Comparison of ENCODE assay signal across 20 cellular contexts in the genomic region with DNA sequence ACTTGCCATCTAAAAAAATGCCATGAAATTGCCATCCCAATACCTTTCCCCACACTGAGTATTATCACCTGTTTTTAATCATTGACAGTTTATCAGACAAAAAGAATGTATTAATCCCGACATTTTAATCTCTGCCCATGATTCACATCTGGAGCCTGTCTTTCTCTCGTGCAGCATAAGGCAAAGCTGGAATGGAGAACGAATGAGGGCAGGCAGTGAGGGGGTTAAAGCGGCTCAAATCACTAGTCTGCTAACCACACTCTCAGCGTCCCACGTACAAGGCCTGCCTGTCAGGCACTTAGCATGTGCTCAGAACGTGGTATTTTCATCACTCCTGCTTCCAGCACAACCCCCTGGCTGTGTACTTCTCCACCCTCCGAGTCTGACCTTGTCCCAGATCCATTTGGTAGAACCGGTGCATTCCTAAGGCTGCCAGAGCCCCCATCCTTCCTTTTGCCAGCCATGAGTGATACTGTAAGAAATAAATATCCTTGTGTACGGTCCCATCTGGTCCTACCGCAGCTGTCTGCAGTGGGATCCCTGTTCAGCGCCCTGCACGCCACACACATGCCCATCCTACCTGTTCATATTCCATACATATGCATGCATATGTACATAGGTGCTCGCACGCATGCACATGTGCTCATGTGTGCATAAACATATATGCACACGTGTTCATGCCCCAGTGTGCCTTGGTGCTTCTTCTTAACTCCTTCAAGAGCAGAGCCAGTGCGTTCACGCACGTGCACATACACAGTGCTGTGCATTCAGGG. TPM values are rescaled to one million over a fixed set of nuclear protein-coding genes. Genes with fewer than 3 reads are reported as not detected.
DNase-seq lines count a peak whose midpoint lies in the region; ATAC-seq, FAIRE-seq and TF ChIP-seq lines count a peak whose summit lies in the region.
"Had no signal": no experiment of that assay in that cellular context is flagged by ENCODE, and none has a peak within 500 bp of the region (broad histone marks: within the 10 kb centered on the region; RNA-seq: fewer than 3 reads in every experiment).

No MANE protein-coding gene starts in this region.

- no peak for DNase-seq in HepG2 (ENCODE audit: low spot score)
- DNase-seq in right lobe of liver: no peak
- peak; percentile 81 for DNase-seq in kidney tubule cell (ENCODE audit: low spot score)
- DNase-seq in posterior vena cava (ENCODE audit: low spot score): peak; percentile 60
- DNase-seq in AML-193 (lab: John Stamatoyannopoulos, UW): no peak
- DNase-seq in G401 (ENCODE audit: low spot score): no peak
- no peak for DNase-seq in NCI-H146 (lab: John Stamatoyannopoulos, UW)
- no peak for DNase-seq in T-helper 9 cell
- DNase-seq: activated CD4-positive, alpha-beta T cell treated with anti-CD3 and anti-CD28 coated beads, Interleukin-2, amount 50 U/mL, for 48 hours; activated naive CD8-positive, alpha-beta T cell treated with anti-CD3 and anti-CD28 coated beads for 36 hours; activated T-cell treated with anti-CD3 and anti-CD28 coated beads, Interleukin-2, amount 50 U/mL, for 4 hours; effector memory CD8-positive, alpha-beta T cell; Karpas-422; left cardiac atrium; NCI-H1105 treated with DMSO at 0.1 percent for 48 hours; NCI-H748 treated with DMSO at 0.1 percent for 48 hours; spleen had no signal

- no peak overlapping the region for H3K4me2 ChIP-seq in HepG2 (ENCODE audit: low read depth, low read length)

- in situ Hi-C loops in HepG2 (cut with HindIII; ENCODE audit: extremely low pct_ligation_motif_present, low pct_unique_long_range_greater_than_20kb): no loop called here
- in situ Hi-C loops in G401 (cut with HindIII; ENCODE audit: low sequenced_read_pairs): no loop called here

- CTCF ChIA-PET in HepG2 (lab: Yijun Ruan, JAX; ENCODE audit: low intra/inter-chr PET ratio, low total read pairs): no interaction called here

- intact Hi-C loops in HepG2 (cut with micrococcal nuclease; ENCODE audit: unreplicated experiment): no loop called here
- intact Hi-C loops in right lobe of liver (cut with DNase I): no loop called here
- intact Hi-C loops in posterior vena cava (cut with DNase I): no loop called here

- H3K27ac ChIP-seq in HepG2 (ENCODE audit: extremely low read length, insufficient read depth, low read length) (no peak overlapping the region), right lobe of liver (peak overlapping the region in 1 of 3 donors; percentile 17)

- H2AFZ ChIP-seq in HepG2 (ENCODE audit: low read length): no peak overlapping the region

- H3K4me1 ChIP-seq in HepG2 (ENCODE audit: insufficient read depth, low read length) (peaks cover 8% of the 10 kb centered on the region), right lobe of liver (no peaks in the 10 kb centered on the region)
- H3K4me1 ChIP-seq: HAP-1 had no signal

- ATAC-seq in HepG2 (no peak), right lobe of liver (no peak)
- ATAC-seq: activated T-cell treated with anti-CD3 and anti-CD28 coated beads, Interleukin-2, amount 50 U/mL, for 4 hours; effector memory CD8-positive, alpha-beta T cell had no signal

- no peak for TF ChIP-seq RAD21 in HepG2 (CRISPR knock-in tag; IDR thresholded peaks at IDR 0.05)

- H3K79me2 ChIP-seq in HepG2 (ENCODE audit: insufficient read depth, low read length): peaks cover 13% of the 10 kb centered on the region

- BruUV-seq in HepG2 (replicated peaks; lab: Mats Ljungman, UMichigan): no TSS peak

- TF ChIP-seq EP300 in HepG2 (IDR thresholded peaks at IDR 0.05; ENCODE audit: low read depth in 2 of 2, low read length in 2 of 2) (no peak), HepG2 (CRISPR knock-in tag; IDR thresholded peaks at IDR 0.05; ENCODE audit: borderline replicate concordance) (no peak)

- no peak overlapping the region for H3K4me3 ChIP-seq in HepG2 (replicated peaks in 1 of 3; ENCODE audit: insufficient read depth in 1 of 3, low read depth in 2 of 3, low read length in 3 of 3)
- H3K4me3 ChIP-seq in right lobe of liver: no peak overlapping the region
- H3K4me3 ChIP-seq: HAP-1, spleen, tibial nerve had no signal

- H4K20me1 ChIP-seq in HepG2 (ENCODE audit: insufficient read depth, low read length): peaks cover 6% of the 10 kb centered on the region; the same call in 1 of the 2 replicates

- no peak for FAIRE-seq in HepG2 (lab: Jason Lieb, UNC)
- FAIRE-seq: GM18507 had no signal

- TF ChIP-seq POLR2A in HepG2 (IDR thresholded peaks at IDR 0.05; ENCODE audit: insufficient read depth in 1 of 2, low read depth in 2 of 2, low read length in 2 of 2): no peak
- no peak for TF ChIP-seq POLR2A in right lobe of liver (IDR thresholded peaks at IDR 0.05)

- H3K9me3 ChIP-seq in HepG2 (ENCODE audit: low read length) (no peaks in the 10 kb centered on the region), right lobe of liver (no peaks in the 10 kb centered on the region)
- H3K9me3 ChIP-seq: HAP-1, spleen, tibial nerve had no signal

- H3K36me3 ChIP-seq in HepG2 (replicated peaks in 1 of 2; ENCODE audit: control insufficient read depth in 1 of 2, insufficient read depth in 2 of 2, low read length in 2 of 2) (peaks cover 8 to 29% of the 10 kb centered on the region in 2 experiments), right lobe of liver (no peaks in the 10 kb centered on the region)
- H3K36me3 ChIP-seq: HAP-1, tibial nerve had no signal

- H3K27me3 ChIP-seq in HepG2 (ENCODE audit: control insufficient read depth in 1 of 2, insufficient read depth in 2 of 2, low read length in 2 of 2) (no peaks in the 10 kb centered on the region), right lobe of liver (peaks cover 0 to 22% of the 10 kb centered on the region in 2 donors)
- H3K27me3 ChIP-seq: spleen, tibial nerve had no signal

- 83% methylated on average over 19 of the region's 19 CpGs for WGBS in HepG2 (ENCODE audit: low lambda C conversion rate)
- WGBS in right lobe of liver (ENCODE audit: insufficient coverage, low coverage, low lambda C conversion rate, missing lambda C conversion rate): 57% methylated on average over 10 of the region's 19 CpGs

- no peak for TF ChIP-seq CTCF in HepG2 (CRISPR knock-in tag; IDR thresholded peaks at IDR 0.05)
- TF ChIP-seq CTCF in right lobe of liver (IDR thresholded peaks at IDR 0.05): no peak

- no peak overlapping the region for H3K9ac ChIP-seq in HepG2 (ENCODE audit: insufficient read depth, low read depth, low read length)

- POLR2A ChIA-PET in HepG2 (lab: Yijun Ruan, JAX): no interaction called here

RNA-seq across cellular contexts. Expression of a gene that starts 34.6 kb away (rescaled TPM):
- total RNA-seq in HepG2 (2016; rRNA removed; fragmentation: Illumina TruSeq; extraction: Trizol) (not detected in 2 replicates), right lobe of liver (under 1 TPM in 3 of 6 experiments, not detected in 3; 0.06 to 0.53 (median 0.12) TPM), posterior vena cava (under 1 TPM in 1 of 2 donors, not detected in 1; 0.43 TPM)
- not detected in 2 replicates for total RNA-seq in HepG2 (2016; cell fraction: cytosol; rRNA removed; fragmentation: Illumina TruSeq; extraction: Trizol; ENCODE audit: low read depth)
- total RNA-seq in HepG2 (2016; cell fraction: insoluble cytoplasmic fraction; rRNA removed; fragmentation: Illumina TruSeq; extraction: Trizol): not detected in 2 replicates
- total RNA-seq in HepG2 (2016; cell fraction: membrane; rRNA removed; fragmentation: Illumina TruSeq; extraction: Trizol): not detected in 2 replicates
- total RNA-seq in HepG2 (2016; cell fraction: nucleus; rRNA removed; fragmentation: Illumina TruSeq; extraction: Trizol): not detected in 2 replicates
- polyA plus RNA-seq in HepG2 (2011; rRNA removed): not detected in 2 replicates
- 0.01 and 0.03 TPM in 2 replicates for polyA plus RNA-seq in HepG2 (2011; cell fraction: cytosol; rRNA removed)
- polyA plus RNA-seq in HepG2 (2011; cell fraction: nucleus; rRNA removed): 0.03 and 0.08 TPM in 2 replicates
- polyA plus RNA-seq in HepG2 (2012): 0.08 and 0.11 TPM in 2 replicates
- polyA plus RNA-seq in HepG2 (2016; cell fraction: cytosol; fragmentation: Illumina TruSeq; extraction: Trizol; ENCODE audit: low read depth): not detected in 2 replicates
- polyA plus RNA-seq in HepG2 (2016; cell fraction: insoluble cytoplasmic fraction; fragmentation: Illumina TruSeq; extraction: Trizol; ENCODE audit: low read depth): not detected in 2 replicates
- not detected in 2 replicates for polyA plus RNA-seq in HepG2 (2016; cell fraction: membrane; fragmentation: Illumina TruSeq; extraction: Trizol; ENCODE audit: low read depth)
- polyA plus RNA-seq in HepG2 (2016; cell fraction: nucleus; fragmentation: Illumina TruSeq; extraction: Trizol; ENCODE audit: insufficient read depth, low read depth): 0.27 TPM in 1 of 2 replicates, not detected in the other
- polyA minus RNA-seq in HepG2 (2011; rRNA and poly(A)+ RNA removed; ENCODE audit: low replicate concordance): 0.04 and 0.80 TPM in 2 replicates
- not detected in 2 replicates for polyA minus RNA-seq in HepG2 (2011; cell fraction: cytosol; rRNA and poly(A)+ RNA removed)
- polyA minus RNA-seq in HepG2 (2011; cell fraction: nucleus; rRNA and poly(A)+ RNA removed): not detected in 2 replicates
- 13.7 and 24.0 TPM in 2 replicates for total RNA-seq in G401 (2014; rRNA removed; shearing (Covaris generic))

RNA-seq across cellular contexts. Expression of a gene that starts 58.9 kb away (rescaled TPM):
- total RNA-seq in HepG2 (2016; rRNA removed; fragmentation: Illumina TruSeq; extraction: Trizol) (6.3 and 12.2 TPM in 2 replicates), right lobe of liver (1 to 10 TPM; 1.3 to 5.4 (median 1.9) TPM), posterior vena cava (1 to 10 TPM; 4.3 to 6.4 TPM)
- 2.6 and 2.8 TPM in 2 replicates for total RNA-seq in HepG2 (2016; cell fraction: cytosol; rRNA removed; fragmentation: Illumina TruSeq; extraction: Trizol; ENCODE audit: low read depth)
- total RNA-seq in HepG2 (2016; cell fraction: insoluble cytoplasmic fraction; rRNA removed; fragmentation: Illumina TruSeq; extraction: Trizol): 7.0 and 9.8 TPM in 2 replicates
- total RNA-seq in HepG2 (2016; cell fraction: membrane; rRNA removed; fragmentation: Illumina TruSeq; extraction: Trizol): 5.3 and 6.5 TPM in 2 replicates
- total RNA-seq in HepG2 (2016; cell fraction: nucleus; rRNA removed; fragmentation: Illumina TruSeq; extraction: Trizol): 9.7 and 11.5 TPM in 2 replicates
- polyA plus RNA-seq in HepG2 (2011; rRNA removed): 18.5 and 22.3 TPM in 2 replicates
- polyA plus RNA-seq in HepG2 (2011; cell fraction: cytosol; rRNA removed): 20.1 and 23.4 TPM in 2 replicates
- polyA plus RNA-seq in HepG2 (2011; cell fraction: nucleus; rRNA removed): 14.3 and 18.6 TPM in 2 replicates
- polyA plus RNA-seq in HepG2 (2012): 8.0 and 11.2 TPM in 2 replicates
- polyA plus RNA-seq in HepG2 (2016; cell fraction: cytosol; fragmentation: Illumina TruSeq; extraction: Trizol; ENCODE audit: low read depth): 1.9 and 2.3 TPM in 2 replicates
- polyA plus RNA-seq in HepG2 (2016; cell fraction: insoluble cytoplasmic fraction; fragmentation: Illumina TruSeq; extraction: Trizol; ENCODE audit: low read depth): 8.4 and 8.6 TPM in 2 replicates
- polyA plus RNA-seq in HepG2 (2016; cell fraction: membrane; fragmentation: Illumina TruSeq; extraction: Trizol; ENCODE audit: low read depth): 3.7 and 4.9 TPM in 2 replicates
- polyA plus RNA-seq in HepG2 (2016; cell fraction: nucleus; fragmentation: Illumina TruSeq; extraction: Trizol; ENCODE audit: insufficient read depth, low read depth): 23.6 and 23.8 TPM in 2 replicates
- 3.2 and 18.3 TPM in 2 replicates for polyA minus RNA-seq in HepG2 (2011; rRNA and poly(A)+ RNA removed; ENCODE audit: low replicate concordance)
- 8.7 and 9.4 TPM in 2 replicates for polyA minus RNA-seq in HepG2 (2011; cell fraction: cytosol; rRNA and poly(A)+ RNA removed)
- polyA minus RNA-seq in HepG2 (2011; cell fraction: nucleus; rRNA and poly(A)+ RNA removed): 8.6 and 9.4 TPM in 2 replicates
- total RNA-seq in G401 (2014; rRNA removed; shearing (Covaris generic)): 25.0 and 25.2 TPM in 2 replicates
- total RNA-seq: activated naive CD8-positive, alpha-beta T cell treated with anti-CD3 and anti-CD28 coated beads for 36 hours had no signal

Comparison
In these comparisons a context has a peak if more than half of its experiments do, and no peak if none do; other contexts are left out.
1. DNase-seq: peak in kidney tubule cell (single experiment) and posterior vena cava (single experiment); none in HepG2 (single experiment), right lobe of liver (0 of 3), AML-193 (0 of 2), G401 (single experiment), NCI-H146 (single experiment) and T-helper 9 cell (single experiment).